Comparison of ENCODE assay signal across 8 cellular contexts in the genomic region with DNA sequence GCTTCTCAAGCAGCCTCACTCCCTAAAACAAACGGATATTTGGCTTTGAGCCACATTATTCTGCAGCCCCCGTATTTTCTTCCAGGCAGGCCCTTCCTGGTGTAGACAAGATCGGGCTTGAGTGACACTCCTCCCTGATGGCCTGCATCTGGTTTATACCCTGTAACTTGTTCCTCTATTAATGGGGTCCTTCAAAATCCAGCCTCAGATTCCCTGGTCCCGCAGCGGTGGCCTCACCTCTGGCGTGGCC. TPM values are rescaled to one million over a fixed set of nuclear protein-coding genes. Genes with fewer than 3 reads are reported as not detected.
DNase-seq lines count a peak whose midpoint lies in the region; ATAC-seq and TF ChIP-seq lines count a peak whose summit lies in the region.

No MANE protein-coding gene starts in this region.

- peaks cover 6% of the 10 kb centered on the region for H3K36me3 ChIP-seq in BJ (ENCODE audit: control insufficient read depth, insufficient read depth, low read length)

- DNase-seq in BJ (ENCODE audit: low read depth) (no peak), LNCaP clone FGC (ENCODE audit: low read depth) (no peak), coronary artery (ENCODE audit: low spot score) (no peak), natural killer cell (no peak), KBM-7 (no peak)

- H3K4me3 Mint-ChIP-seq in natural killer cell: peak overlapping the region; percentile 61

- intact Hi-C loops in natural killer cell (cut with micrococcal nuclease): no loop called here

- H3K27ac ChIP-seq in coronary artery: peak overlapping the region; percentile 71 to 92

- no peaks in the 10 kb centered on the region for H3K9me3 Mint-ChIP-seq in natural killer cell

- no peaks in the 10 kb centered on the region for H3K27me3 ChIP-seq in BJ (ENCODE audit: control insufficient read depth, insufficient read depth, low read length)

- POLR2A ChIA-PET in BJ (lab: Charles Lee): interaction anchor here (0.6 kb wide), 1 partner anchor 28 kb away, joined by 3 read pairs; a partner anchor contains a TSS

- TF ChIP-seq CTCF in BJ (IDR thresholded peaks at IDR 0.05; ENCODE audit: insufficient read depth, low read depth, low read length) (no peak), LNCaP clone FGC (IDR thresholded peaks at IDR 0.05; ENCODE audit: control insufficient read depth, extremely low read depth, insufficient read depth) (no peak), coronary artery (IDR thresholded peaks at IDR 0.05) (no peak), natural killer cell (IDR thresholded peaks at IDR 0.05) (no peak)

- peak overlapping the region in 1 of 2 donors; percentile 89 for H3K27ac Mint-ChIP-seq in natural killer cell

- ATAC-seq in natural killer cell (no peak), GM18861 (IDR thresholded peaks at IDR 0.05; ENCODE audit: unreplicated experiment) (no peak), HG02840 (IDR thresholded peaks at IDR 0.05; ENCODE audit: low FRiP score, unreplicated experiment) (no peak), HG03039 (IDR thresholded peaks at IDR 0.05; ENCODE audit: unreplicated experiment) (no peak)

- no peaks in the 10 kb centered on the region for H3K36me3 Mint-ChIP-seq in natural killer cell

- peaks cover 18 to 19% of the 10 kb centered on the region in 2 donors for H3K27me3 Mint-ChIP-seq in natural killer cell (ENCODE audit: low read depth in 2 of 2)

- H3K4me1 Mint-ChIP-seq in natural killer cell: peaks cover 51 to 67% of the 10 kb centered on the region in 2 donors

- CTCF ChIA-PET in BJ (lab: Yijun Ruan, JAX): interaction anchor here (0.8 to 3.7 kb wide), 3 partner anchors 10 to 333 kb away, joined by 3 to 12 read pairs (median 6); no protein-coding TSS in a partner anchor

- peak overlapping the region; percentile 61 for H3K4me3 ChIP-seq in BJ (ENCODE audit: low read depth, low read length)
- peak overlapping the region; percentile 91 for H3K4me3 ChIP-seq in LNCaP clone FGC (ENCODE audit: low read depth, low read length)
- H3K4me3 ChIP-seq in coronary artery: peak overlapping the region; percentile 87

- in situ Hi-C loops in KBM-7 (cut with MboI; ENCODE audit: low pct_unique_long_range_greater_than_20kb, low sequenced_read_pairs): no loop called here

RNA-seq across cellular contexts. Expression of a gene that starts 0.4 kb away (rescaled TPM):
- 210 and 226 TPM in 2 replicates for polyA plus RNA-seq in BJ (2011; rRNA removed)
- 37.5 and 45.8 TPM in 2 replicates for polyA minus RNA-seq in BJ (2011; rRNA and poly(A)+ RNA removed)
- total RNA-seq in natural killer cell: 10 to 100 TPM in 2 of 3 donors, 1 to 10 TPM in 1; 2.4 to 15.7 (median 14.3) TPM

RNA-seq across cellular contexts. Expression of a gene that starts 25.1 kb away (rescaled TPM):
- 52.4 and 89.4 TPM in 2 replicates for polyA plus RNA-seq in BJ (2011; rRNA removed)
- 14.8 and 21.4 TPM in 2 replicates for polyA minus RNA-seq in BJ (2011; rRNA and poly(A)+ RNA removed)
- 10 to 100 TPM; 21.0 to 38.4 (median 30.8) TPM for total RNA-seq in natural killer cell

RNA-seq across cellular contexts. Expression of a gene that starts 27.7 kb away (rescaled TPM):
- polyA plus RNA-seq in BJ (2011; rRNA removed): 10.8 and 15.3 TPM in 2 replicates
- polyA minus RNA-seq in BJ (2011; rRNA and poly(A)+ RNA removed): 4.3 and 6.4 TPM in 2 replicates
- 1 to 10 TPM; 3.6 to 5.2 (median 4.6) TPM for total RNA-seq in natural killer cell

RNA-seq across cellular contexts. Expression of a gene that starts 28.1 kb away (rescaled TPM):
- polyA plus RNA-seq in BJ (2011; rRNA removed): 0.28 and 0.74 TPM in 2 replicates
- not detected in 2 replicates for polyA minus RNA-seq in BJ (2011; rRNA and poly(A)+ RNA removed)
- total RNA-seq in natural killer cell: under 1 TPM in 2 of 3 donors, not detected in 1; 0.58 to 0.91 TPM
